Comparison of ENCODE assay signal across 18 cellular contexts in genomic region chr19:46021531-46022041, GRCh38. TPM values are rescaled to one million over a fixed set of nuclear protein-coding genes. Genes with fewer than 3 reads are reported as not detected.
A peak's percentile ranks its signal among the peaks of the same experiment; 100 is the strongest.
DNase-seq lines count a peak whose midpoint lies in the region; ATAC-seq and TF ChIP-seq lines count a peak whose summit lies in the region.
"Had no signal": no experiment of that assay in that cellular context is flagged by ENCODE, and none has a peak within 500 bp of the region (broad histone marks: within the 10 kb centered on the region; RNA-seq: fewer than 3 reads in every experiment).

No MANE protein-coding gene starts in this region.

- H3K4ac ChIP-seq in mesendoderm (ENCODE audit: low read depth, low read length) = no peak overlapping the region

- no peak overlapping the region for H2BK120ac ChIP-seq in mesendoderm (ENCODE audit: low read depth, low read length)

- WGBS in mammary epithelial cell (ENCODE audit: low coverage, missing lambda C conversion rate) = 9% methylated on average over 4 of the region's 11 CpGs
- no CpG with 5 or more reads among the region's 11 CpGs for WGBS in mesendoderm (ENCODE audit: extremely low coverage, insufficient coverage, low lambda C conversion rate)

- H3K4me2 ChIP-seq in mammary epithelial cell (ENCODE audit: insufficient read depth, low read depth, low read length) (no peak overlapping the region), mesendoderm (ENCODE audit: low read length) (no peak overlapping the region)
- H3K4me2 ChIP-seq: PC-9 had no signal

- no peak overlapping the region for H3K56ac ChIP-seq in mesendoderm (ENCODE audit: low read length)

- DNase-seq in A673 (ENCODE audit: low spot score) (no peak), HT-29 (ENCODE audit: low spot score) (peak; percentile 63), mammary epithelial cell (peak; percentile 62), mesendoderm (peak; percentile 16), NCI-H510A treated with DMSO at 0.1 percent for 48 hours (lab: John Stamatoyannopoulos, UW) (no peak)
- DNase-seq: activated gamma-delta T cell treated with Interleukin-2 at 50 U/mL for 16 hours, occipital lobe, PC-9, SW 1271, upper lobe of right lung had no signal

- no peaks in the 10 kb centered on the region for H3K79me1 ChIP-seq in mesendoderm (ENCODE audit: low read length)

- H3K27ac ChIP-seq in A673 (ENCODE audit: low read depth, low read length, poor library complexity, severe bottlenecking) (no peak overlapping the region), mammary epithelial cell (ENCODE audit: insufficient read depth, low read depth, low read length) (no peak overlapping the region), mesendoderm (ENCODE audit: low read depth, low read length) (no peak overlapping the region)
- H3K27ac ChIP-seq: PC-9, upper lobe of right lung had no signal

- no peaks in the 10 kb centered on the region for H4K20me1 ChIP-seq in mammary epithelial cell (ENCODE audit: insufficient read depth, low read length)

- H3K9ac ChIP-seq in mammary epithelial cell (ENCODE audit: insufficient read depth, low read length) = no peak overlapping the region
- no peak overlapping the region for H3K9ac ChIP-seq in mesendoderm (ENCODE audit: low read length)

- no peak overlapping the region for H3K4me3 ChIP-seq in A673 (ENCODE audit: low read depth, low read length, poor library complexity, severe bottlenecking)
- no peak overlapping the region for H3K4me3 ChIP-seq in mammary epithelial cell (replicated peaks in 1 of 3; ENCODE audit: insufficient read depth in 1 of 3, low read depth in 2 of 3, low read length in 3 of 3)
- H3K4me3 ChIP-seq in mesendoderm (ENCODE audit: low read length) = no peak overlapping the region
- H3K4me3 ChIP-seq: GM12878, PC-9, upper lobe of right lung had no signal

- no peak overlapping the region for H3K23ac ChIP-seq in mesendoderm (ENCODE audit: low read length)

- H3K36me3 ChIP-seq in A673 (ENCODE audit: insufficient read depth, low read length, poor library complexity, severe bottlenecking) = no peaks in the 10 kb centered on the region
- no peaks in the 10 kb centered on the region for H3K36me3 ChIP-seq in mammary epithelial cell (ENCODE audit: insufficient read depth, low read length)
- no peaks in the 10 kb centered on the region for H3K36me3 ChIP-seq in mesendoderm (ENCODE audit: control insufficient read depth, insufficient read depth, low read length)
- H3K36me3 ChIP-seq: upper lobe of right lung had no signal

- H3K9me3 ChIP-seq in A673 (ENCODE audit: low read depth, low read length, poor library complexity, severe bottlenecking) (no peaks in the 10 kb centered on the region), mammary epithelial cell (replicated peaks; ENCODE audit: insufficient read depth, low read length) (no peaks in the 10 kb centered on the region)
- H3K9me3 ChIP-seq: upper lobe of right lung had no signal

- H3K18ac ChIP-seq in mesendoderm (ENCODE audit: low read length) = no peak overlapping the region

- no peaks in the 10 kb centered on the region for H3K79me2 ChIP-seq in mammary epithelial cell (ENCODE audit: insufficient read depth, low read length)
- no peaks in the 10 kb centered on the region for H3K79me2 ChIP-seq in mesendoderm (ENCODE audit: control insufficient read depth, insufficient read depth, low read length)

- H4K5ac ChIP-seq in mesendoderm (ENCODE audit: low read length) = no peak overlapping the region

- no peak overlapping the region for H2AK5ac ChIP-seq in mesendoderm (ENCODE audit: low read length)

- BruUV-seq in A673 (replicated peaks; lab: Mats Ljungman, UMichigan) = no TSS peak
- BruUV-seq in mammary epithelial cell (replicated peaks; lab: Mats Ljungman, UMichigan) = no TSS peak

- H3K4me1 ChIP-seq in A673 (ENCODE audit: insufficient read depth, low read length, poor library complexity, severe bottlenecking) = no peaks in the 10 kb centered on the region
- H3K4me1 ChIP-seq in mammary epithelial cell (ENCODE audit: insufficient read depth, low read length) = peaks cover 18% of the 10 kb centered on the region
- no peaks in the 10 kb centered on the region for H3K4me1 ChIP-seq in mesendoderm (ENCODE audit: control insufficient read depth, low read depth, low read length)
- H3K4me1 ChIP-seq: upper lobe of right lung had no signal

- POLR2A ChIA-PET in A673 (lab: Charles Lee; ENCODE audit: low non-redundant PET) = no interaction called here

- H2AFZ ChIP-seq in mammary epithelial cell (ENCODE audit: low read depth, low read length) = peak overlapping the region; percentile 12
- H2AFZ ChIP-seq: PC-9 had no signal

- dilution Hi-C loops in mammary epithelial cell (cut with HindIII; ENCODE audit: low sequenced_read_pairs) = no loop called here

- CTCF ChIA-PET in A673 (lab: Charles Lee) (interaction anchor here (0.7 kb wide), 1 partner anchor 11 kb away, joined by 3 read pairs; no protein-coding TSS in a partner anchor), mammary epithelial cell (lab: Charles Lee; ENCODE audit: low non-redundant PET) (no interaction called here)

- peaks cover 3% of the 10 kb centered on the region for H3K27me3 ChIP-seq in A673 (replicated peaks; ENCODE audit: insufficient read depth, low read depth, low read length, poor library complexity)
- H3K27me3 ChIP-seq in mammary epithelial cell (ENCODE audit: insufficient read depth, low read length) = no peaks in the 10 kb centered on the region
- no peaks in the 10 kb centered on the region for H3K27me3 ChIP-seq in mesendoderm (ENCODE audit: insufficient read depth, low read length, poor library complexity)

- no peak overlapping the region for H2BK15ac ChIP-seq in mesendoderm (replicated peaks; ENCODE audit: low read depth)

- TF ChIP-seq CTCF in A673 (conservative IDR thresholded peaks at IDR 0.05; ENCODE audit: low read depth, low read length) (0 out of 2 replicates have a peak, but pooled peaks have one; percentile 21), mammary epithelial cell (conservative IDR thresholded peaks at IDR 0.05 in 1 of 2, IDR thresholded peaks at IDR 0.05 in 1 of 2; ENCODE audit: extremely low read depth in 1 of 2, insufficient read depth in 1 of 2, low read depth in 1 of 2, low read length in 2 of 2) (peak; percentile 13 to 49)

- H2BK5ac ChIP-seq in mesendoderm (ENCODE audit: low read length) = no peak overlapping the region

- in situ Hi-C loops in mammary epithelial cell (cut with MboI; ENCODE audit: low sequenced_read_pairs in 2 of 2) = no loop called here

- intact Hi-C loops in A673 (cut with micrococcal nuclease; ENCODE audit: unreplicated experiment) = no loop called here
- intact Hi-C loops in mammary epithelial cell (cut with micrococcal nuclease) = no loop called here

- no peak for ATAC-seq in GM18511 (IDR thresholded peaks at IDR 0.05; ENCODE audit: unreplicated experiment)
- no peak for ATAC-seq in SK-N-SH treated with all-trans-retinoic acid at 6 μM for 48 hours
- ATAC-seq in GM21515 (IDR thresholded peaks at IDR 0.05; ENCODE audit: unreplicated experiment) = no peak
- ATAC-seq: GM12878; stimulated activated memory B cell treated with anti-CD40 and anti-IgM and Interleukin-4, amounts not matched to agents 10 μg/mL and 1 μg/mL and 100 μg/mL, for 72 hours had no signal

- H4K8ac ChIP-seq in mesendoderm (ENCODE audit: low read depth, low read length) = no peak overlapping the region

TF ChIP-seq in SK-N-SH treated with all-trans-retinoic acid at 6 μM for 48 hours, 23 proteins besides CTCF, POLR2A, EP300 and RAD21:
- TF ChIP-seq CSRNP3 (CRISPR knock-in tag; IDR thresholded peaks at IDR 0.05) (no peak), ISL1 (CRISPR knock-in tag; IDR thresholded peaks at IDR 0.05) (no peak), ZNF8 (CRISPR knock-in tag; IDR thresholded peaks at IDR 0.05) (no peak), ARNTL (CRISPR knock-in tag; IDR thresholded peaks at IDR 0.05; ENCODE audit: borderline replicate concordance, low read depth) (no peak), ZFP30 (CRISPR knock-in tag; IDR thresholded peaks at IDR 0.05) (no peak), ZNF565 (CRISPR knock-in tag; conservative IDR thresholded peaks at IDR 0.05; ENCODE audit: low read depth) (no peak), ZFP3 (CRISPR knock-in tag; IDR thresholded peaks at IDR 0.05) (no peak), ZC3H10 (CRISPR knock-in tag; IDR thresholded peaks at IDR 0.05) (no peak)

RNA-seq across cellular contexts. Expression of gene PGLYRP1, which starts 1.3 kb away (rescaled TPM):
- not detected in 2 replicates for total RNA-seq in A673 (2021)
- not detected in 2 replicates for total RNA-seq in HT-29 (2014; rRNA removed; shearing (Covaris generic))
- not detected for total RNA-seq in mammary epithelial cell
- not detected for polyA plus RNA-seq in mammary epithelial cell
- not detected for polyA minus RNA-seq in mammary epithelial cell
- 0.06 TPM for polyA plus RNA-seq in mesendoderm (2013, experiment 1 of 2)
- not detected for polyA plus RNA-seq in mesendoderm (2013, experiment 2 of 2)
- total RNA-seq: epithelial cell of proximal tubule, GM12878, NCI-H460, occipital lobe, PC-9 had no signal
- polyA plus RNA-seq: AG04450 had no signal

RNA-seq across cellular contexts. Expression of gene IGFL4, which starts 19.2 kb away (rescaled TPM):
- not detected in 2 replicates for total RNA-seq in A673 (2021)
- 4.2 and 6.8 TPM in 2 replicates for total RNA-seq in HT-29 (2014; rRNA removed; shearing (Covaris generic))
- total RNA-seq in mammary epithelial cell = 1 to 10 TPM in 1 of 2 donors, not detected in 1; 1.5 TPM
- not detected for polyA plus RNA-seq in mammary epithelial cell
- polyA minus RNA-seq in mammary epithelial cell = not detected
- polyA plus RNA-seq in mesendoderm (2013, experiment 1 of 2) = 0.06 TPM
- polyA plus RNA-seq in mesendoderm (2013, experiment 2 of 2) = 0.04 TPM
- total RNA-seq: epithelial cell of proximal tubule, GM12878, PC-9, upper lobe of right lung had no signal
- polyA plus RNA-seq: AG04450, GM12878 had no signal

RNA-seq across cellular contexts. Expression of gene CCDC61, which starts 26.3 kb away (rescaled TPM):
- total RNA-seq in A673 (2021) = 15.4 and 16.5 TPM in 2 replicates
- 20.3 and 24.4 TPM in 2 replicates for total RNA-seq in HT-29 (2014; rRNA removed; shearing (Covaris generic))
- total RNA-seq in mammary epithelial cell = 10 to 100 TPM in 1 of 2 donors, 1 to 10 TPM in 1; 3.3 to 14.8 TPM
- 6.4 TPM for polyA plus RNA-seq in mammary epithelial cell
- polyA minus RNA-seq in mammary epithelial cell = 1.7 TPM
- 4.3 TPM for polyA plus RNA-seq in mesendoderm (2013, experiment 1 of 2)
- 4.6 TPM for polyA plus RNA-seq in mesendoderm (2013, experiment 2 of 2)

RNA-seq across cellular contexts. Expression of gene NOVA2, which starts 47.9 kb away (rescaled TPM):
- total RNA-seq in A673 (2021) (not detected in 2 replicates), mammary epithelial cell (not detected)
- total RNA-seq in HT-29 (2014; rRNA removed; shearing (Covaris generic)) = not detected in 2 replicates
- 0.01 TPM for polyA plus RNA-seq in mammary epithelial cell
- polyA minus RNA-seq in mammary epithelial cell = not detected
- 0.93 TPM for polyA plus RNA-seq in mesendoderm (2013, experiment 1 of 2)
- 0.98 TPM for polyA plus RNA-seq in mesendoderm (2013, experiment 2 of 2)
- total RNA-seq: epithelial cell of proximal tubule, NCI-H460, PC-9 had no signal

Comparison
In these comparisons a context has a peak if more than half of its experiments do, and no peak if none do; other contexts are left out.
1. DNase-seq: peak in HT-29 (single experiment), mammary epithelial cell (single experiment) and mesendoderm (single experiment); none in A673 (single experiment) and NCI-H510A treated with DMSO at 0.1 percent for 48 hours (single experiment).